Comparison of ENCODE assay signal across 10 cellular contexts in genomic region chr19:35090795-35091214, GRCh38. TPM values are rescaled to one million over a fixed set of nuclear protein-coding genes. Genes with fewer than 3 reads are reported as not detected.
A peak's percentile ranks its signal among the peaks of the same experiment; 100 is the strongest.
DNase-seq lines count a peak whose midpoint lies in the region; ATAC-seq and TF ChIP-seq lines count a peak whose summit lies in the region.
"Had no signal": no experiment of that assay in that cellular context is flagged by ENCODE, and none has a peak within 500 bp of the region (broad histone marks: within the 10 kb centered on the region; RNA-seq: fewer than 3 reads in every experiment).

No MANE protein-coding gene starts in this region.

- intact Hi-C loops in Calu3 (cut with micrococcal nuclease; ENCODE audit: unreplicated experiment) (loop anchor here (1.0 kb wide), 3 partner anchors 24 to 118 kb away; no protein-coding TSS in a partner anchor), thyroid gland (cut with DNase I) (no loop called here)

- H3K4me1 Mint-ChIP-seq in Calu3 (ENCODE audit: low read depth, unreplicated experiment) = peaks cover 50% of the 10 kb centered on the region

- no peak overlapping the region for H3K27ac Mint-ChIP-seq in Calu3 (ENCODE audit: unreplicated experiment)

- H3K4me3 Mint-ChIP-seq in Calu3 (ENCODE audit: low read depth, unreplicated experiment) = peak overlapping the region; percentile 46
- H3K4me3 Mint-ChIP-seq: central memory CD8-positive, alpha-beta T cell had no signal

- H3K4me3 ChIP-seq in endocrine pancreas (ENCODE audit: control insufficient read depth, insufficient read depth, low read length) (no peak overlapping the region), thyroid gland (replicated peaks in 1 of 3) (no peak overlapping the region)

- 2 to 10% methylated on average over 9 to 22 of the region's 31 CpGs for WGBS in thyroid gland, 2 donors

- BruUV-seq in Calu3 (replicated peaks; lab: Mats Ljungman, UMichigan) = no TSS peak

- peak overlapping the region; percentile 61 for H3K9ac ChIP-seq in endocrine pancreas (ENCODE audit: control insufficient read depth, insufficient read depth, low read length)

- no peak overlapping the region for H3K27ac ChIP-seq in thyroid gland

- H3K36me3 ChIP-seq in endocrine pancreas (ENCODE audit: control insufficient read depth, insufficient read depth, low read length) = no peaks in the 10 kb centered on the region
- no peaks in the 10 kb centered on the region for H3K36me3 ChIP-seq in thyroid gland

- no peaks in the 10 kb centered on the region for H3K9me3 Mint-ChIP-seq in Calu3 (ENCODE audit: low read depth, unreplicated experiment)
- H3K9me3 Mint-ChIP-seq: central memory CD8-positive, alpha-beta T cell had no signal

- DNase-seq in Calu3 = peak; percentile 32
- peak; percentile 82 for DNase-seq in NCI-H2029 (lab: John Stamatoyannopoulos, UW)
- DNase-seq in omental fat pad (ENCODE audit: low spot score) = no peak
- DNase-seq in stimulated activated CD4-positive, alpha-beta T cell treated with anti-CD3 and anti-CD28 coated beads, Interleukin-4, amount 100 ng/mL, for 1 hour = no peak
- no peak for DNase-seq in thyroid gland

- CTCF ChIA-PET in Calu3 (lab: Charles Lee) = interaction anchor here (0.6 to 1.2 kb wide), 2 partner anchors 26 to 27 kb away, joined by 4 to 5 read pairs; no protein-coding TSS in a partner anchor

- no peaks in the 10 kb centered on the region for H3K9me3 ChIP-seq in endocrine pancreas (ENCODE audit: control insufficient read depth, low read length)
- H3K9me3 ChIP-seq in thyroid gland = no peaks in the 10 kb centered on the region

- no peak for TF ChIP-seq CTCF in Calu3 (IDR thresholded peaks at IDR 0.05; ENCODE audit: unreplicated experiment)
- no peak for TF ChIP-seq CTCF in omental fat pad (IDR thresholded peaks at IDR 0.05)
- TF ChIP-seq CTCF in thyroid gland (IDR thresholded peaks at IDR 0.05) = no peak

- ATAC-seq in omental fat pad (ENCODE audit: low FRiP score) (peak; percentile 4), HG02852 (IDR thresholded peaks at IDR 0.05; ENCODE audit: unreplicated experiment) (no peak), HG03378 (IDR thresholded peaks at IDR 0.05; ENCODE audit: unreplicated experiment) (no peak)

- H3K27me3 ChIP-seq in endocrine pancreas (ENCODE audit: control insufficient read depth, insufficient read depth, low read length) (no peaks in the 10 kb centered on the region), thyroid gland (no peaks in the 10 kb centered on the region)

- peaks cover 9% of the 10 kb centered on the region for H3K36me3 Mint-ChIP-seq in Calu3 (ENCODE audit: insufficient read depth, unreplicated experiment)

- TF ChIP-seq POLR2A in thyroid gland (IDR thresholded peaks at IDR 0.05) = no peak

- H3K27me3 Mint-ChIP-seq in Calu3 (ENCODE audit: unreplicated experiment) = no peaks in the 10 kb centered on the region
- H3K27me3 Mint-ChIP-seq: central memory CD8-positive, alpha-beta T cell had no signal

- H3K4me1 ChIP-seq in endocrine pancreas (ENCODE audit: control insufficient read depth, insufficient read depth, low read length) = no peaks in the 10 kb centered on the region
- peaks cover 0 to 5% of the 10 kb centered on the region in 2 donors for H3K4me1 ChIP-seq in thyroid gland

RNA-seq across cellular contexts. Expression of gene FXYD3, which starts 24.8 kb away (rescaled TPM):
- total RNA-seq in Calu3 (2022) (183 and 291 TPM in 2 replicates), omental fat pad (1 to 10 TPM in 1 of 4 donors, under 1 TPM in 1, not detected in 2; 0.38 to 2.6 TPM), thyroid gland (1 to 10 TPM in 1 of 4 donors, not detected in 3; 1.1 TPM)
- total RNA-seq: mononuclear cell had no signal

RNA-seq across cellular contexts. Expression of gene LGI4, which starts 44.1 kb away (rescaled TPM):
- total RNA-seq in Calu3 (2022) (0.42 and 0.68 TPM in 2 replicates), omental fat pad (10 to 100 TPM in 1 of 4 donors, 1 to 10 TPM in 3; 6.2 to 31.1 (median 8.3) TPM), thyroid gland (10 to 100 TPM in 1 of 4 donors, 1 to 10 TPM in 3; 3.2 to 10.9 (median 6.9) TPM)

RNA-seq across cellular contexts. Expression of gene FXYD1, which starts 47.8 kb away (rescaled TPM):
- total RNA-seq in Calu3 (2022) (1.6 and 2.0 TPM in 2 replicates), omental fat pad (10 to 100 TPM; 20.5 to 32.2 (median 25.7) TPM), thyroid gland (10 to 100 TPM in 2 of 4 donors, 1 to 10 TPM in 2; 1.1 to 26.3 (median 8.8) TPM)

RNA-seq across cellular contexts. Expression of gene HPN, which starts 49.3 kb away (rescaled TPM):
- total RNA-seq in Calu3 (2022) = 1.4 and 2.2 TPM in 2 replicates
- 1 to 10 TPM in 3 of 4 donors, under 1 TPM in 1; 0.95 to 1.4 (median 1.2) TPM for total RNA-seq in omental fat pad
- total RNA-seq in thyroid gland = 10 to 100 TPM; 16.3 to 19.3 (median 17.9) TPM

RNA-seq across cellular contexts. Expression of gene FXYD7, which starts 52.2 kb away (rescaled TPM):
- total RNA-seq in Calu3 (2022) = 0.90 and 1.3 TPM in 2 replicates
- total RNA-seq in omental fat pad = not detected
- 1 to 10 TPM in 1 of 4 donors, not detected in 3; 1.6 TPM for total RNA-seq in thyroid gland

Comparison
In these comparisons a context has a peak if more than half of its experiments do, and no peak if none do; other contexts are left out.
1. DNase-seq: peak in Calu3 (single experiment) and NCI-H2029 (single experiment); none in omental fat pad (single experiment), stimulated activated CD4-positive, alpha-beta T cell treated with anti-CD3 and anti-CD28 coated beads, Interleukin-4, amount 100 ng/mL, for 1 hour (single experiment) and thyroid gland (0 of 2).
2. RNA of gene FXYD3, which starts 24.8 kb away (total RNA-seq): 183 to 291 TPM in Calu3; 1.1 TPM in thyroid gland and 0.38 to 2.6 TPM in omental fat pad; every median in the first group is over 10 times any median in the second.